ENCODE assay signal across 8 cellular contexts in the genomic region with DNA sequence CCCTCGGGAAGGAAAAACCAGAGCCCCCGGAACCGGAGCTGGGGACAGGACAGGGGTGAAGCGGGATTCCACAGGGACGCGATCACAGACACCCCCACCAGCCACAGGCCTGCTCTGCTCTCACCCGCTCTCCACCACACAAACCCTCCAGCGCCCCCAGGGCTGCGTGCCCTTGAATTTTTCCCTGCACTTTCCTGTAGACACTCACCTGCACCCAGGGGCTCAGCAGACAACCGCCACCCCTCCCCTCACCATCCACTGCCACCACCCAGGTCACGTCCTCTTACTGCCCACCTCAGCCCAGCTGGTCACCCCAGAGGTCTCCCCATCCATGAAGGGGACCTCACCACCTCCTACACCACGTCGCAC. TPM values are rescaled to one million over a fixed set of nuclear protein-coding genes. Genes with fewer than 3 reads are reported as not detected.
DNase-seq lines count a peak whose midpoint lies in the region; ATAC-seq lines count a peak whose summit lies in the region.

No MANE protein-coding gene starts in this region.

- H3K4me3 ChIP-seq in SJSA1 (peak overlapping the region; percentile 54), esophagus (ENCODE audit: low read depth in 1 of 2, low read length in 2 of 2) (peak overlapping the region; percentile 52)

- intact Hi-C loops in posterior vena cava (cut with DNase I) = no loop called here

- H3K27me3 ChIP-seq in SJSA1 (replicated peaks) (peaks cover 12% of the 10 kb centered on the region), esophagus (ENCODE audit: control insufficient read depth in 1 of 2, insufficient read depth in 2 of 2, low read length in 2 of 2) (peaks cover 0 to 18% of the 10 kb centered on the region in 2 donors)

- H3K4me1 ChIP-seq in SJSA1 (replicated peaks) (peaks cover 9% of the 10 kb centered on the region), esophagus (ENCODE audit: control insufficient read depth in 2 of 2, insufficient read depth in 2 of 2, low read length in 1 of 2) (no peaks in the 10 kb centered on the region)

- H3K36me3 ChIP-seq in SJSA1 (no peaks in the 10 kb centered on the region), esophagus (ENCODE audit: control insufficient read depth in 2 of 2, insufficient read depth in 2 of 2, low read length in 1 of 2) (no peaks in the 10 kb centered on the region)

- H3K9me3 ChIP-seq in SJSA1 (replicated peaks) = no peaks in the 10 kb centered on the region
- no peaks in the 10 kb centered on the region for H3K9me3 ChIP-seq in esophagus (ENCODE audit: control insufficient read depth in 2 of 2, insufficient read depth in 1 of 2, low read depth in 1 of 2, low read length in 1 of 2)

- DNase-seq in EL (peak; percentile 20), SJSA1 (ENCODE audit: low read depth in 1 of 2, low spot score in 2 of 2) (no peak), posterior vena cava (ENCODE audit: low spot score) (peak; percentile 76), NCI-H2196 (lab: John Stamatoyannopoulos, UW; ENCODE audit: unreplicated experiment) (no peak)
- no peak for DNase-seq in stimulated activated CD4-positive, alpha-beta T cell treated with anti-CD3 and anti-CD28 coated beads, Interleukin-4, amount 100 ng/mL, for 24 hours

- no peak for ATAC-seq in GM18907 (IDR thresholded peaks at IDR 0.05; ENCODE audit: unreplicated experiment)
- no peak for ATAC-seq in HG03378 (IDR thresholded peaks at IDR 0.05; ENCODE audit: unreplicated experiment)

- H3K27ac ChIP-seq in SJSA1 = no peak overlapping the region
- H3K27ac ChIP-seq in esophagus (ENCODE audit: low read depth in 2 of 2, low read length in 1 of 2) = no peak overlapping the region

- WGBS in esophagus, 2 donors = 27 to 33% methylated on average over 13 of the region's 13 CpGs

RNA-seq across cellular contexts. Expression of gene ULBP2, which starts 0.6 kb away (rescaled TPM):
- 12.2 and 19.7 TPM in 2 replicates for total RNA-seq in SJSA1 (2014; rRNA removed; shearing (Covaris generic))
- polyA plus RNA-seq in esophagus = 1 to 10 TPM; 1.7 to 5.4 TPM
- total RNA-seq in posterior vena cava = under 1 TPM; 0.43 to 0.51 TPM

RNA-seq across cellular contexts. Expression of gene RAET1G, which starts 19.5 kb away (rescaled TPM):
- total RNA-seq in SJSA1 (2014; rRNA removed; shearing (Covaris generic)) = 0.16 and 0.68 TPM in 2 replicates
- polyA plus RNA-seq in esophagus = 10 to 100 TPM in 1 of 2 donors, 1 to 10 TPM in 1; 8.9 to 21.2 TPM
- under 1 TPM in 1 of 2 donors, not detected in 1; 0.74 TPM for total RNA-seq in posterior vena cava

RNA-seq across cellular contexts. Expression of gene ULBP1, which starts 21.3 kb away (rescaled TPM):
- 0.03 TPM in 1 of 2 replicates, not detected in the other for total RNA-seq in SJSA1 (2014; rRNA removed; shearing (Covaris generic))
- under 1 TPM; 0.04 to 0.31 TPM for polyA plus RNA-seq in esophagus
- total RNA-seq in posterior vena cava = under 1 TPM in 1 of 2 donors, not detected in 1; 0.19 TPM

RNA-seq across cellular contexts. Expression of gene RAET1E, which starts 44.5 kb away (rescaled TPM):
- total RNA-seq in SJSA1 (2014; rRNA removed; shearing (Covaris generic)) = 0.28 TPM in 1 of 2 replicates, not detected in the other
- polyA plus RNA-seq in esophagus = 10 to 100 TPM; 25.1 to 72.5 TPM
- 1 to 10 TPM in 1 of 2 donors, not detected in 1; 1.6 TPM for total RNA-seq in posterior vena cava

Comparison
In these comparisons a context has a peak if more than half of its experiments do, and no peak if none do; other contexts are left out.
1. DNase-seq: peak in EL (single experiment) and posterior vena cava (single experiment); none in SJSA1 (0 of 2), NCI-H2196 (single experiment) and stimulated activated CD4-positive, alpha-beta T cell treated with anti-CD3 and anti-CD28 coated beads, Interleukin-4, amount 100 ng/mL, for 24 hours (single experiment).